18 cellular contexts compared by ENCODE assay signal in genomic region chr14:95034806-95035205, GRCh38.
DNase-seq lines count a peak whose midpoint lies in the region; ATAC-seq lines count a peak whose summit lies in the region.
"Had no signal": no experiment of that assay in that cellular context is flagged by ENCODE, and none has a peak within 500 bp of the region (broad histone marks: within the 10 kb centered on the region; RNA-seq: fewer than 3 reads in every experiment).

No MANE protein-coding gene starts in this region.

- peak; percentile 52 for DNase-seq in DMS 273 (lab: John Stamatoyannopoulos, UW; ENCODE audit: unreplicated experiment)
- no peak for DNase-seq in DMS 273 treated with DMSO at 0.1 percent for 48 hours (lab: John Stamatoyannopoulos, UW)
- peak; percentile 68 for DNase-seq in COLO668 (lab: John Stamatoyannopoulos, UW; ENCODE audit: unreplicated experiment)
- peak; percentile 69 for DNase-seq in NCI-H526 treated with DMSO at 0.1 percent for 48 hours (lab: John Stamatoyannopoulos, UW)
- peak; percentile 29 for DNase-seq in left lobe of liver (ENCODE audit: low spot score)
- DNase-seq in NCI-H345 (lab: John Stamatoyannopoulos, UW): no peak
- DNase-seq: activated CD4-positive, alpha-beta T cell treated with anti-CD3 and anti-CD28 coated beads for 36 hours; mucosa of descending colon; natural killer cell; NCI-H2081 treated with DMSO at 0.1 percent for 48 hours; NCI-H748 treated with DMSO at 0.1 percent for 48 hours; stimulated activated CD4-positive, alpha-beta T cell treated with anti-CD3 and anti-CD28 coated beads, Interleukin-4, amount 100 ng/mL, for 1 hour; T1000 had no signal

- no peak for ATAC-seq in left lobe of liver
- no peak for ATAC-seq in GM19397 (IDR thresholded peaks at IDR 0.05; ENCODE audit: unreplicated experiment)
- no peak for ATAC-seq in HG03175 (IDR thresholded peaks at IDR 0.05; ENCODE audit: unreplicated experiment)
- ATAC-seq: activated CD4-positive, alpha-beta T cell treated with anti-CD3 and anti-CD28 coated beads for 36 hours; gastroesophageal sphincter; GM12878; K562; mucosa of descending colon; natural killer cell had no signal

Comparison
In these comparisons a context has a peak if more than half of its experiments do, and no peak if none do; other contexts are left out.
1. DNase-seq: peak in DMS 273 (single experiment), COLO668 (single experiment), NCI-H526 treated with DMSO at 0.1 percent for 48 hours (single experiment) and left lobe of liver (single experiment); none in DMS 273 treated with DMSO at 0.1 percent for 48 hours (single experiment) and NCI-H345 (single experiment).